8 cellular contexts compared by ENCODE assay signal in genomic region chr2:43106767-43107527, GRCh38.
DNase-seq lines count a peak whose midpoint lies in the region; ATAC-seq, FAIRE-seq and TF ChIP-seq lines count a peak whose summit lies in the region.

No MANE protein-coding gene starts in this region.

- H3K9me3 ChIP-seq in A549 (no peaks in the 10 kb centered on the region), body of pancreas (no peaks in the 10 kb centered on the region), thyroid gland (no peaks in the 10 kb centered on the region)

- H3K4me1 ChIP-seq in A549 (peaks cover 39% of the 10 kb centered on the region), body of pancreas (peaks cover 33% of the 10 kb centered on the region), thyroid gland (peaks cover 13 to 49% of the 10 kb centered on the region in 2 donors)

- ATAC-seq in A549 (no peak), HG03378 (IDR thresholded peaks at IDR 0.05; ENCODE audit: unreplicated experiment) (peak; percentile 52), body of pancreas (no peak), HG03097 (IDR thresholded peaks at IDR 0.05; ENCODE audit: low FRiP score, unreplicated experiment) (no peak), GM21723 (IDR thresholded peaks at IDR 0.05; ENCODE audit: unreplicated experiment) (no peak)

- FAIRE-seq in A549 (lab: Jason Lieb, UNC): no peak

- no peak for DNase-seq in A549 (ENCODE audit: low read depth in 1 of 2, low spot score in 1 of 2)
- peak in 1 of 4 donors; percentile 61 for DNase-seq in body of pancreas
- DNase-seq in midbrain (lab: John Stamatoyannopoulos, UW): peak; percentile 55
- no peak for DNase-seq in SHP77 (lab: John Stamatoyannopoulos, UW)
- DNase-seq in thyroid gland: no peak

- H3K4me2 ChIP-seq in A549: no peak overlapping the region

- TF ChIP-seq EP300 in A549 (IDR thresholded peaks at IDR 0.05): no peak

- TF ChIP-seq POLR2A in A549 (IDR thresholded peaks at IDR 0.05; ENCODE audit: low read length) (no peak), body of pancreas (IDR thresholded peaks at IDR 0.05) (no peak), thyroid gland (IDR thresholded peaks at IDR 0.05) (no peak)

- H3K36me3 ChIP-seq in body of pancreas (replicated peaks in 1 of 2; ENCODE audit: insufficient read depth in 1 of 2, low read depth in 2 of 2) (no peaks in the 10 kb centered on the region), thyroid gland (no peaks in the 10 kb centered on the region)

- WGBS in A549 (ENCODE audit: missing lambda C conversion rate): 64% methylated on average over 9 of the region's 9 CpGs
- WGBS in body of pancreas, 2 donors: 73 to 85% methylated on average over 8 to 9 of the region's 9 CpGs
- 80 to 84% methylated on average over 9 of the region's 9 CpGs for WGBS in thyroid gland, 2 donors

- intact Hi-C loops in body of pancreas (cut with DNase I): no loop called here
- intact Hi-C loops in thyroid gland (cut with DNase I): no loop called here

- no peak for TF ChIP-seq RAD21 in A549 (conservative IDR thresholded peaks at IDR 0.05 in 1 of 2, IDR thresholded peaks at IDR 0.05 in 1 of 2)

- H3K27me3 ChIP-seq in body of pancreas: no peaks in the 10 kb centered on the region
- H3K27me3 ChIP-seq in thyroid gland: no peaks in the 10 kb centered on the region

- POLR2A ChIA-PET in A549 (lab: Yijun Ruan, JAX): no interaction called here

- H3K27ac ChIP-seq in A549 (peak overlapping the region; percentile 47 to 70), body of pancreas (peak overlapping the region in 3 of 4 donors; percentile 16 to 71 (median 61)), thyroid gland (peak overlapping the region in 1 of 3 donors; percentile 31)

- H3K4me3 ChIP-seq in A549 (no peak overlapping the region), body of pancreas (no peak overlapping the region), thyroid gland (replicated peaks in 1 of 3) (no peak overlapping the region)

- CTCF ChIA-PET in A549 (lab: Yijun Ruan, JAX): interaction anchor here (0.9 to 2.0 kb wide), 3 partner anchors 15 to 28 kb away, joined by 3 to 6 read pairs (median 5); no protein-coding TSS in a partner anchor

- no peak for TF ChIP-seq CTCF in A549 (IDR thresholded peaks at IDR 0.05)
- no peak for TF ChIP-seq CTCF in body of pancreas (IDR thresholded peaks at IDR 0.05)
- no peak for TF ChIP-seq CTCF in thyroid gland (IDR thresholded peaks at IDR 0.05)

TF ChIP-seq in A549, 52 proteins besides CTCF, POLR2A, EP300 and RAD21:
- TF ChIP-seq ZFP36 (IDR thresholded peaks at IDR 0.05; ENCODE audit: borderline replicate concordance, partially characterized antibody) (no peak), TFCP2L1 (CRISPR knock-in tag; IDR thresholded peaks at IDR 0.05) (no peak), MAX (IDR thresholded peaks at IDR 0.05) (0 out of 2 replicates have a peak, but pooled peaks have one; percentile 19)
